ENCODE assay signal across 3 cellular contexts in the genomic region with DNA sequence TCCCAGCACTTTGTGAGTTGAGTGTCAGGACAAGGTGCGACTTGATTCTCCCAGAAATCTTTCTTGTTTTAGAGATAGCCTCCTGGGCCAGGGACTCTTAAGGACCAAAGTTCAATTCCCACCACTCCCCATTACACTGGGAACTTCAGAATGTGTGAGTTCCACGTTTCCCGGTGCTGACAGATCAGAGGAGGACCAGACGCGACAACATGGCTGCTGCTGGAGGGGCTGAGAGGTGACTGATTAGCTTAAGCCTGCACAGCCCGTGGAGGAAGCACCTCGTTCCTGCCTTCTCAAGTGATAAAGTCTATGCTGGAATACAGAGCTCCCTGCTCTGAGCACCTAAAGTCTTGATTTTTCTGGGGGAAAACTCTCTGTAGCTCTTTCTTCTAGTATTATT.
"Had no signal": no experiment of that assay in that cellular context is flagged by ENCODE, and none has a peak within 500 bp of the region (broad histone marks: within the 10 kb centered on the region; RNA-seq: fewer than 3 reads in every experiment).

No MANE protein-coding gene starts in this region.

- DNase-seq: GDM1, GF-D8 had no signal

- H3K4me3 ChIP-seq: GM12878 had no signal

- ATAC-seq: GM12878 had no signal
